ENCODE assay signal across 25 cellular contexts in the genomic region with DNA sequence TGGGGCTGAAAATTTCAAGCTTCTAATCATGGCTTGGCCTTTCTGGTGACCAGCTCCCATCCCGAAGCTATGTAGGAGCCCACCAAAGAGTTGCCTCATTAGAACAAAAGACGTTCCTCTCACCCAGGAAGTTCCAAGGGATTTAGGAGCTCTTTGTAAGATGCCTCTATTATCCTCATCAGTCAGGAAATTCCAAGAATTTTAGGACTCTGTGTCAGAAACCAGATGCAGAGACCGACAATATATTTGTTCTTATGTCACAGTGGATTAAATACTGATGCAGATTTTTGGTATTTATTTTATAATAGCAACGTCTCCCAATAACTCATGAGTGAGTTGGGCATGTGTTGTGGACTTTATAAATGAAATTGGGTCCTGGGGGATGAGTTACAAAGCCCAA.
"Had no signal": no experiment of that assay in that cellular context is flagged by ENCODE, and none has a peak within 500 bp of the region (broad histone marks: within the 10 kb centered on the region; RNA-seq: fewer than 3 reads in every experiment).

No MANE protein-coding gene starts in this region.

- DNase-seq: activated CD4-positive, alpha-beta T cell treated with anti-CD3 and anti-CD28 coated beads, Interleukin-2, amount 10 ng/mL, durations not matched to agents 7 days and 5 days; activated CD4-positive, CD25-positive, alpha-beta regulatory T cell treated with anti-CD3 and anti-CD28 coated beads, Interleukin-2, amount 50 U/mL, for 72 hours; activated CD8-positive, alpha-beta memory T cell treated with anti-CD3 and anti-CD28 coated beads, Interleukin-2, amount 10 ng/mL, durations not matched to agents 7 days and 5 days; activated CD8-positive, alpha-beta T cell treated with anti-CD3 and anti-CD28 coated beads for 36 hours; activated effector memory CD4-positive, alpha-beta T cell treated with anti-CD3 and anti-CD28 coated beads, Interleukin-2, amount 50 U/mL, for 16 hours; activated naive CD4-positive, alpha-beta T cell treated with anti-CD3 and anti-CD28 coated beads, Interleukin-2, amount 50 U/mL, for 16 hours; activated naive CD8-positive, alpha-beta T cell treated with anti-CD3 and anti-CD28 coated beads, Interleukin-2, amount 50 U/mL, for 24 hours; activated T-cell treated with anti-CD3 and anti-CD28 coated beads for 4 hours; aorta; effector memory CD4-positive, alpha-beta T cell; head of caudate nucleus; left ventricle myocardium superior; mammary epithelial cell; ovary; stimulated activated CD4-positive, alpha-beta T cell treated with anti-CD3 and anti-CD28 coated beads, Interleukin-2, amount 100 ng/mL, for 24 hours; stomach; WERI-Rb-1 had no signal

- H3K9me3 ChIP-seq: gastroesophageal sphincter, ovary, prostate gland, stomach, suprapubic skin, tibial nerve had no signal

- H3K27me3 ChIP-seq: ovary, stomach, suprapubic skin, tibial nerve had no signal

- H3K4me3 ChIP-seq: gastroesophageal sphincter, ovary, prostate gland, skin epidermis, stomach, suprapubic skin, tibial nerve had no signal

- ATAC-seq: activated CD8-positive, alpha-beta memory T cell treated with anti-CD3 and anti-CD28 coated beads, Interleukin-2, amount 10 ng/mL, durations not matched to agents 7 days and 5 days; activated CD8-positive, alpha-beta T cell treated with anti-CD3 and anti-CD28 coated beads for 36 hours; activated naive CD8-positive, alpha-beta T cell treated with anti-CD3 and anti-CD28 coated beads, Interleukin-2, amount 50 U/mL, for 24 hours; esophagus mucosa; gastroesophageal sphincter; left ventricle myocardium superior; natural killer cell treated with Interleukin-12 subunit alpha and Interleukin-12 subunit beta and Interleukin-15 and Interleukin-18, amount 100 ng/mL, for 72 hours; stimulated activated effector memory CD8-positive, alpha-beta T cell treated with anti-CD3 and anti-CD28 coated beads, Interleukin-12 subunit alpha, Interleukin-12 subunit beta, amount 100 ng/mL, for 72 hours had no signal

- H3K4me1 ChIP-seq: gastroesophageal sphincter, prostate gland, stomach, suprapubic skin, tibial nerve had no signal

- H3K27ac ChIP-seq: gastroesophageal sphincter, ovary, prostate gland, skin epidermis, stomach, suprapubic skin, tibial nerve, WERI-Rb-1 had no signal

- H3K36me3 ChIP-seq: gastroesophageal sphincter, ovary, prostate gland, stomach, suprapubic skin, tibial nerve, WERI-Rb-1 had no signal
